In genomic region chr3:10883478-10884234, GRCh38 we compare ENCODE assay signal across 8 cellular contexts.
DNase-seq lines count a peak whose midpoint lies in the region; ATAC-seq lines count a peak whose summit lies in the region.

No MANE protein-coding gene starts in this region.

- peak; percentile 30 for ATAC-seq in esophagus mucosa

- peak; percentile 4 to 5 for DNase-seq in activated CD4-positive, alpha-beta T cell treated with anti-CD3 and anti-CD28 coated beads, Interleukin-2, amount 50 U/mL, for 48 hours
- DNase-seq in activated CD4-positive, alpha-beta T cell treated with anti-CD3 and anti-CD28 coated beads for 1 hour: no peak
- DNase-seq in NCI-H69 (lab: John Stamatoyannopoulos, UW): peak; percentile 17
- DNase-seq in superior temporal gyrus (ENCODE audit: extremely low spot score): peak; percentile 47
- no peak for DNase-seq in OCI-M2 (lab: John Stamatoyannopoulos, UW; ENCODE audit: unreplicated experiment)
- no peak for DNase-seq in T1000 (lab: John Stamatoyannopoulos, UW)
- DNase-seq in stimulated activated CD4-positive, alpha-beta T cell treated with anti-CD3 and anti-CD28 coated beads, Interleukin-12 subunit alpha, Interleukin-12 subunit beta, amount 100 ng/mL, for 4 hours: no peak

Comparison
In these comparisons a context has a peak if more than half of its experiments do, and no peak if none do; other contexts are left out.
1. DNase-seq: peak in activated CD4-positive, alpha-beta T cell treated with anti-CD3 and anti-CD28 coated beads, Interleukin-2, amount 50 U/mL, for 48 hours (2 of 2), NCI-H69 (single experiment) and superior temporal gyrus (single experiment); none in activated CD4-positive, alpha-beta T cell treated with anti-CD3 and anti-CD28 coated beads for 1 hour (single experiment), OCI-M2 (single experiment), T1000 (single experiment) and stimulated activated CD4-positive, alpha-beta T cell treated with anti-CD3 and anti-CD28 coated beads, Interleukin-12 subunit alpha, Interleukin-12 subunit beta, amount 100 ng/mL, for 4 hours (single experiment).